In the genomic region with DNA sequence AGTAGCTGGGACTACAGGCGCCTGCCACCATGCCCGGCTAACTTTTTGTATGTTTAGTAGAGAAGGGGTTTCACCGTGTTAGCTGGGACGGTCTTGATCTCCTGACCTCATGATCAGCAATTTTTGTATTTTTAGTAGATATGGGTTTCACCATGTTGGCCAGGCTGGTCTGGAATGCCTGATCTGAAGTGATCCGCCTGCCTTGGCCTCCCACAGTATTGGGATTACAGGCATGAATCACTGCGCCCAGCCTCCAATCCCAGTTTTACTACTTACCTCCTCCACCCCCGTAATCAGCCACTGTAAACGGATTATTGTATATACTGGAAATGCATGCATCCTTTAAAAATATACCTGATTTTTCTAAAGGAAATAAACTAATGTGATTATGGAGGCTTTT, we compare ENCODE assay signal across 17 cellular contexts. TPM values are rescaled to one million over a fixed set of nuclear protein-coding genes. Genes with fewer than 3 reads are reported as not detected.
A peak's percentile ranks its signal among the peaks of the same experiment; 100 is the strongest.
DNase-seq lines count a peak whose midpoint lies in the region; ATAC-seq and TF ChIP-seq lines count a peak whose summit lies in the region.
"Had no signal": no experiment of that assay in that cellular context is flagged by ENCODE, and none has a peak within 500 bp of the region (broad histone marks: within the 10 kb centered on the region; RNA-seq: fewer than 3 reads in every experiment).

No MANE protein-coding gene starts in this region.

- no peak overlapping the region for H3K4me2 ChIP-seq in smooth muscle cell

- H3K4me1 Mint-ChIP-seq in T-helper 17 cell, result peaks cover 19% of the 10 kb centered on the region

- no peak overlapping the region for H3K27ac ChIP-seq in smooth muscle cell (ENCODE audit: low read depth)

- H3K9ac ChIP-seq in smooth muscle cell (ENCODE audit: low read depth), result no peak overlapping the region

- 68% methylated on average over 8 of the region's 8 CpGs for WGBS in smooth muscle cell (ENCODE audit: low lambda C conversion rate)

- H4K20me1 ChIP-seq in smooth muscle cell (ENCODE audit: low read depth), result no peaks in the 10 kb centered on the region

- no peaks in the 10 kb centered on the region for H3K79me2 ChIP-seq in smooth muscle cell (ENCODE audit: low read depth)

- H3F3A ChIP-seq in smooth muscle cell (ENCODE audit: low read depth), result no peaks in the 10 kb centered on the region

- H3K27me3 ChIP-seq in smooth muscle cell (ENCODE audit: low read depth), result no peaks in the 10 kb centered on the region
- no peaks in the 10 kb centered on the region for H3K27me3 ChIP-seq in H7 (ENCODE audit: control insufficient read depth, insufficient read depth, low read length)

- TF ChIP-seq CTCF in smooth muscle cell (IDR thresholded peaks at IDR 0.05; ENCODE audit: borderline replicate concordance, insufficient read depth, poor library complexity, severe bottlenecking), result no peak

- no peaks in the 10 kb centered on the region for H3K4me1 ChIP-seq in smooth muscle cell (ENCODE audit: low read depth)
- H3K4me1 ChIP-seq: Caco-2 had no signal

- H3K9me3 ChIP-seq in T-helper 17 cell (ENCODE audit: control insufficient read depth, low read length, poor library complexity, severe bottlenecking), result no peaks in the 10 kb centered on the region
- no peaks in the 10 kb centered on the region for H3K9me3 ChIP-seq in smooth muscle cell (replicated peaks; ENCODE audit: low read depth)
- H3K9me3 ChIP-seq: Caco-2 had no signal

- no peak overlapping the region for H3K4me3 ChIP-seq in smooth muscle cell
- no peak overlapping the region for H3K4me3 ChIP-seq in H7 (ENCODE audit: insufficient read depth, low read depth, low read length)

- DNase-seq in G401 (ENCODE audit: low spot score) (peak; percentile 25), T-helper 17 cell (no peak), cerebellar cortex (ENCODE audit: low spot score) (peak; percentile 56), smooth muscle cell (lab: John Stamatoyannopoulos, UW; ENCODE audit: unreplicated experiment) (no peak), CD1c-positive myeloid dendritic cell (ENCODE audit: extremely low spot score) (no peak), H7 (no peak)
- DNase-seq: C1 segment of cervical spinal cord; Caco-2; CD4-positive, CD25-positive, alpha-beta regulatory T cell; CD8-positive, alpha-beta T cell; DMS153; DND-41; EL; GF-D8; GOT3; HCEC 1CT had no signal

- H2AFZ ChIP-seq in smooth muscle cell (ENCODE audit: low read depth), result peak overlapping the region; percentile 28

- in situ Hi-C loops in G401 (cut with HindIII; ENCODE audit: low sequenced_read_pairs), result no loop called here

- peak overlapping the region; percentile 95 for H3K4me3 Mint-ChIP-seq in T-helper 17 cell
- H3K4me3 Mint-ChIP-seq: CD8-positive, alpha-beta T cell had no signal

- ATAC-seq in T-helper 17 cell (no peak), GM21447 (IDR thresholded peaks at IDR 0.05; ENCODE audit: unreplicated experiment) (no peak)
- ATAC-seq: CD8-positive, alpha-beta T cell had no signal

- no peaks in the 10 kb centered on the region for H3K27me3 Mint-ChIP-seq in T-helper 17 cell

- peaks cover 2% of the 10 kb centered on the region for H3K36me3 Mint-ChIP-seq in T-helper 17 cell (ENCODE audit: low read depth)
- H3K36me3 Mint-ChIP-seq: CD4-positive, CD25-positive, alpha-beta regulatory T cell; CD8-positive, alpha-beta T cell had no signal

- H3K36me3 ChIP-seq in smooth muscle cell (ENCODE audit: low read depth) (no peaks in the 10 kb centered on the region), H7 (replicated peaks; ENCODE audit: control insufficient read depth, insufficient read depth, low read length) (no peaks in the 10 kb centered on the region)

- H3K27ac Mint-ChIP-seq in T-helper 17 cell, result peak overlapping the region; percentile 90
- H3K27ac Mint-ChIP-seq: CD4-positive, CD25-positive, alpha-beta regulatory T cell; CD8-positive, alpha-beta T cell had no signal

RNA-seq across cellular contexts. Expression of gene MTPN, which starts 35.1 kb away (rescaled TPM):
- total RNA-seq in G401 (2014; rRNA removed; shearing (Covaris generic)), result 80.6 and 115 TPM in 2 replicates
- total RNA-seq in T-helper 17 cell (100 to 1,000 TPM; 104 to 193 TPM), smooth muscle cell (138 and 151 TPM in 2 replicates)
- 36.4 and 53.2 TPM in 2 replicates for polyA plus RNA-seq in smooth muscle cell
- 70.0 and 70.4 TPM in 2 replicates for total RNA-seq in H7 (2014; rRNA removed; shearing (Covaris generic))

Comparison
In these comparisons a context has a peak if more than half of its experiments do, and no peak if none do; other contexts are left out.
1. DNase-seq: peak in G401 (single experiment) and cerebellar cortex (single experiment); none in T-helper 17 cell (0 of 3), smooth muscle cell (single experiment), CD1c-positive myeloid dendritic cell (single experiment) and H7 (single experiment).